Comparison of ENCODE assay signal across 11 cellular contexts in genomic region chr13:114236224-114236623, GRCh38. TPM values are rescaled to one million over a fixed set of nuclear protein-coding genes. Genes with fewer than 3 reads are reported as not detected.
DNase-seq lines count a peak whose midpoint lies in the region; ATAC-seq and TF ChIP-seq lines count a peak whose summit lies in the region.
"Had no signal": no experiment of that assay in that cellular context is flagged by ENCODE, and none has a peak within 500 bp of the region (broad histone marks: within the 10 kb centered on the region; RNA-seq: fewer than 3 reads in every experiment).

No MANE protein-coding gene starts in this region.

- H3K36me3 Mint-ChIP-seq in chondrocyte (ENCODE audit: low read depth) = peaks cover 15% of the 10 kb centered on the region
- peaks cover 10 to 43% (median 12%) of the 10 kb centered on the region in 3 donors for H3K36me3 Mint-ChIP-seq in naive thymus-derived CD8-positive, alpha-beta T cell

- peak overlapping the region; percentile 83 for H3K4me3 Mint-ChIP-seq in chondrocyte (ENCODE audit: unreplicated experiment)
- peak overlapping the region; percentile 81 to 92 (median 90) for H3K4me3 Mint-ChIP-seq in naive thymus-derived CD8-positive, alpha-beta T cell

- H3K9me3 ChIP-seq in BE2C (no peaks in the 10 kb centered on the region), KOPT-K1 (ENCODE audit: insufficient read depth, low read length, poor library complexity, severe bottlenecking) (no peaks in the 10 kb centered on the region), aorta (ENCODE audit: control insufficient read depth, low read length) (no peaks in the 10 kb centered on the region)

- H3K36me3 ChIP-seq in BE2C = peaks cover 37% of the 10 kb centered on the region
- peaks cover 47% of the 10 kb centered on the region for H3K36me3 ChIP-seq in KOPT-K1 (ENCODE audit: insufficient read depth, low read length)
- H3K36me3 ChIP-seq in aorta (ENCODE audit: control insufficient read depth in 1 of 2, insufficient read depth in 2 of 2, low read length in 1 of 2) = peaks cover 0 to 7% of the 10 kb centered on the region in 2 donors

- H3K27me3 ChIP-seq in BE2C = no peaks in the 10 kb centered on the region
- no peaks in the 10 kb centered on the region for H3K27me3 ChIP-seq in aorta (ENCODE audit: control insufficient read depth in 1 of 2, insufficient read depth in 2 of 2, low read length in 1 of 2)

- H3K27me3 Mint-ChIP-seq in chondrocyte (ENCODE audit: low read depth) = no peaks in the 10 kb centered on the region
- peaks cover 0 to 3% (median 0%) of the 10 kb centered on the region in 5 donors for H3K27me3 Mint-ChIP-seq in naive thymus-derived CD8-positive, alpha-beta T cell

- intact Hi-C loops in aorta (cut with DNase I) = no loop called here

- H3K4me1 ChIP-seq in BE2C (no peaks in the 10 kb centered on the region), aorta (ENCODE audit: control insufficient read depth in 1 of 2, insufficient read depth in 2 of 2, low read length in 2 of 2) (no peaks in the 10 kb centered on the region)

- no peak for DNase-seq in BE2C
- no peak for DNase-seq in chondrocyte (ENCODE audit: low spot score)
- DNase-seq in naive thymus-derived CD8-positive, alpha-beta T cell = no peak
- no peak for DNase-seq in aorta
- no peak for DNase-seq in mucosa of gallbladder (ENCODE audit: low spot score)
- DNase-seq: central memory CD4-positive, alpha-beta T cell had no signal

- peak overlapping the region; percentile 53 for H3K27ac Mint-ChIP-seq in chondrocyte (ENCODE audit: unreplicated experiment)
- peak overlapping the region in 6 of 10 donors; percentile 12 to 92 (median 70) for H3K27ac Mint-ChIP-seq in naive thymus-derived CD8-positive, alpha-beta T cell

- POLR2A ChIA-PET in naive thymus-derived CD8-positive, alpha-beta T cell (lab: Charles Lee) = interaction anchor here (1.0 to 3.3 kb wide), 5 partner anchors 41 to 125 kb away, joined by 3 to 12 read pairs (median 5); partner anchors contain the start of gene UPF3A

- WGBS in aorta, 2 donors = 67 to 69% methylated on average over 4 of the region's 4 CpGs

- peaks cover 23% of the 10 kb centered on the region for H3K4me1 Mint-ChIP-seq in chondrocyte (ENCODE audit: low read depth)
- peaks cover 14 to 33% (median 26%) of the 10 kb centered on the region in 4 donors for H3K4me1 Mint-ChIP-seq in naive thymus-derived CD8-positive, alpha-beta T cell

- ATAC-seq in naive thymus-derived CD8-positive, alpha-beta T cell = no peak
- ATAC-seq in GM19467 (IDR thresholded peaks at IDR 0.05; ENCODE audit: unreplicated experiment) (no peak), aorta (ENCODE audit: low FRiP score) (no peak), GM21529 (IDR thresholded peaks at IDR 0.05; ENCODE audit: unreplicated experiment) (no peak)

- H3K9me3 Mint-ChIP-seq in chondrocyte (ENCODE audit: low read depth) = no peaks in the 10 kb centered on the region
- H3K9me3 Mint-ChIP-seq in naive thymus-derived CD8-positive, alpha-beta T cell = no peaks in the 10 kb centered on the region

- H3K27ac ChIP-seq in KOPT-K1 (ENCODE audit: low read depth, low read length, poor library complexity, severe bottlenecking) = peak overlapping the region; percentile 81
- H3K27ac ChIP-seq in aorta (ENCODE audit: low read depth in 1 of 2, low read length in 2 of 2) = no peak overlapping the region

- H3K4me3 ChIP-seq in BE2C (ENCODE audit: low read depth, low read length) (peak overlapping the region; percentile 90), aorta (ENCODE audit: low read length in 2 of 2) (no peak overlapping the region)

- TF ChIP-seq CTCF in BE2C (IDR thresholded peaks at IDR 0.05; ENCODE audit: low read depth, low read length) = no peak
- no peak for TF ChIP-seq CTCF in chondrocyte (IDR thresholded peaks at IDR 0.05)

RNA-seq across cellular contexts. Expression of gene CDC16, which starts 1.5 kb away (rescaled TPM):
- polyA plus RNA-seq in BE2C (2012; ENCODE audit: insufficient read depth, insufficient read length, low read depth) = 66.4 TPM
- 69.0 to 83.0 TPM (median 78.0 TPM) in 3 replicates for total RNA-seq in chondrocyte
- total RNA-seq in naive thymus-derived CD8-positive, alpha-beta T cell = 100 to 1,000 TPM; 134 to 143 TPM
- 10 to 100 TPM; 12.9 to 19.6 (median 15.4) TPM for polyA plus RNA-seq in naive thymus-derived CD8-positive, alpha-beta T cell
- 10 to 100 TPM; 47.5 to 65.2 TPM for total RNA-seq in aorta
- 10 to 100 TPM; 31.1 to 86.9 TPM for polyA plus RNA-seq in aorta
- total RNA-seq in mucosa of gallbladder = 54.2 TPM

RNA-seq across cellular contexts. Expression of gene UPF3A, which starts 45.2 kb away (rescaled TPM):
- polyA plus RNA-seq in BE2C (2012; ENCODE audit: insufficient read depth, insufficient read length, low read depth) = 43.4 TPM
- total RNA-seq in chondrocyte (44.4 to 48.7 TPM (median 46.2 TPM) in 3 replicates), aorta (10 to 100 TPM; 40.5 to 62.2 TPM), mucosa of gallbladder (34.2 TPM)
- 100 to 1,000 TPM; 106 to 111 TPM for total RNA-seq in naive thymus-derived CD8-positive, alpha-beta T cell
- polyA plus RNA-seq in naive thymus-derived CD8-positive, alpha-beta T cell = 10 to 100 TPM; 17.7 to 35.4 (median 20.9) TPM
- 100 to 1,000 TPM in 1 of 2 donors, 10 to 100 TPM in 1; 56.3 to 110 TPM for polyA plus RNA-seq in aorta

RNA-seq across cellular contexts. Expression of gene CFAP97D2, which starts 57.2 kb away (rescaled TPM):
- not detected for polyA plus RNA-seq in BE2C (2012; ENCODE audit: insufficient read depth, insufficient read length, low read depth)
- total RNA-seq in chondrocyte (not detected in 3 replicates), aorta (not detected), mucosa of gallbladder (not detected)
- total RNA-seq in naive thymus-derived CD8-positive, alpha-beta T cell = 1 to 10 TPM; 1.5 to 2.0 TPM
- polyA plus RNA-seq in naive thymus-derived CD8-positive, alpha-beta T cell = 1 to 10 TPM; 2.6 to 4.8 (median 3.7) TPM
- polyA plus RNA-seq in aorta = not detected
- total RNA-seq: renal cortical epithelial cell, RPMI7951 had no signal
